8 cellular contexts compared by ENCODE assay signal in genomic region chr1:234065794-234066447, GRCh38.
DNase-seq lines count a peak whose midpoint lies in the region; ATAC-seq and TF ChIP-seq lines count a peak whose summit lies in the region.

No MANE protein-coding gene starts in this region.

- H3K4me1 ChIP-seq in DOHH2 (ENCODE audit: control insufficient read depth, low read length) (no peaks in the 10 kb centered on the region), lung (ENCODE audit: control insufficient read depth in 2 of 2, insufficient read depth in 2 of 2, low read length in 2 of 2) (no peaks in the 10 kb centered on the region)

- no peaks in the 10 kb centered on the region for H3K36me3 ChIP-seq in DOHH2 (ENCODE audit: control insufficient read depth, low read length)
- no peaks in the 10 kb centered on the region for H3K36me3 ChIP-seq in lung (ENCODE audit: control insufficient read depth in 2 of 2, insufficient read depth in 2 of 2, low read length in 2 of 2)

- H3K27me3 ChIP-seq in DOHH2 (ENCODE audit: control insufficient read depth, low read length) (no peaks in the 10 kb centered on the region), lung (ENCODE audit: control insufficient read depth, insufficient read depth) (no peaks in the 10 kb centered on the region)

- H3K27ac ChIP-seq in DOHH2 (ENCODE audit: low read depth, low read length): no peak overlapping the region
- no peak overlapping the region for H3K27ac ChIP-seq in lung (ENCODE audit: low read depth in 1 of 2, low read length in 1 of 2)

- ATAC-seq in lung (ENCODE audit: insufficient read depth, low FRiP score): peak; percentile 75
- ATAC-seq in HG03460 (IDR thresholded peaks at IDR 0.05; ENCODE audit: unreplicated experiment): no peak

- 23 to 27% methylated on average over 17 of the region's 17 CpGs for WGBS in lung, 2 donors

- intact Hi-C loops in activated CD4-positive, alpha-beta T cell treated with anti-CD3 and anti-CD28 coated beads, Interleukin-2, amount 10 ng/mL, durations not matched to agents 24 days and 14 days (cut with micrococcal nuclease): loop anchor here (1.0 to 10.0 kb wide), 4 partner anchors 624 to 761 kb away; no protein-coding TSS in a partner anchor

- H3K4me3 Mint-ChIP-seq in HFFc6: no peak overlapping the region
- no peak overlapping the region for H3K4me3 Mint-ChIP-seq in activated CD4-positive, alpha-beta T cell treated with anti-CD3 and anti-CD28 coated beads, Interleukin-2, amount 10 ng/mL, durations not matched to agents 24 days and 14 days

- no peak overlapping the region for H3K4me3 ChIP-seq in DOHH2 (ENCODE audit: low read length)
- no peak overlapping the region for H3K4me3 ChIP-seq in lung

- H3K9me2 ChIP-seq in DOHH2 (replicated peaks; ENCODE audit: control insufficient read depth, low read length): no peaks in the 10 kb centered on the region

- peaks cover 2% of the 10 kb centered on the region for H3K27me3 Mint-ChIP-seq in HFFc6 (ENCODE audit: insufficient read depth)
- peaks cover 2% of the 10 kb centered on the region for H3K27me3 Mint-ChIP-seq in activated CD4-positive, alpha-beta T cell treated with anti-CD3 and anti-CD28 coated beads, Interleukin-2, amount 10 ng/mL, durations not matched to agents 24 days and 14 days

- H3K4me2 ChIP-seq in DOHH2 (ENCODE audit: low read length): no peak overlapping the region

- peak; percentile 57 for TF ChIP-seq CTCF in DOHH2 (IDR thresholded peaks at IDR 0.05; ENCODE audit: low read depth, low read length, poor library complexity, severe bottlenecking)
- peak; percentile 86 for TF ChIP-seq CTCF in HFFc6 (IDR thresholded peaks at IDR 0.05)
- peak; percentile 51 for TF ChIP-seq CTCF in lung (IDR thresholded peaks at IDR 0.05; ENCODE audit: control extremely low read depth, extremely low read depth)

- no peaks in the 10 kb centered on the region for H4K20me1 ChIP-seq in DOHH2 (ENCODE audit: control insufficient read depth, insufficient read depth, low read depth, low read length)

- no peak overlapping the region for H3K27ac Mint-ChIP-seq in HFFc6
- H3K27ac Mint-ChIP-seq in activated CD4-positive, alpha-beta T cell treated with anti-CD3 and anti-CD28 coated beads, Interleukin-2, amount 10 ng/mL, durations not matched to agents 24 days and 14 days: no peak overlapping the region

- H3K9me3 ChIP-seq in DOHH2 (ENCODE audit: control insufficient read depth, insufficient read depth, low read length): no peaks in the 10 kb centered on the region
- no peaks in the 10 kb centered on the region for H3K9me3 ChIP-seq in lung (ENCODE audit: control insufficient read depth in 2 of 2, insufficient read depth in 1 of 2, low read length in 1 of 2)

- H3K79me2 ChIP-seq in DOHH2 (ENCODE audit: control insufficient read depth, low read length): no peaks in the 10 kb centered on the region

- no peaks in the 10 kb centered on the region for H3F3A ChIP-seq in DOHH2 (ENCODE audit: control insufficient read depth, insufficient read depth)

- peaks cover 18% of the 10 kb centered on the region for H3K9me3 Mint-ChIP-seq in HFFc6
- H3K9me3 Mint-ChIP-seq in activated CD4-positive, alpha-beta T cell treated with anti-CD3 and anti-CD28 coated beads, Interleukin-2, amount 10 ng/mL, durations not matched to agents 24 days and 14 days: no peaks in the 10 kb centered on the region

- no peaks in the 10 kb centered on the region; the same call in 1 of the 2 replicates for H3K36me3 Mint-ChIP-seq in HFFc6 (ENCODE audit: low read depth)
- no peaks in the 10 kb centered on the region for H3K36me3 Mint-ChIP-seq in activated CD4-positive, alpha-beta T cell treated with anti-CD3 and anti-CD28 coated beads, Interleukin-2, amount 10 ng/mL, durations not matched to agents 24 days and 14 days (ENCODE audit: low read depth)

- DNase-seq in HFFc6 (peak; percentile 2), NCI-H345 treated with DMSO at 0.1 percent for 48 hours (lab: John Stamatoyannopoulos, UW; ENCODE audit: unreplicated experiment) (peak; percentile 5), dedifferentiated amniotic fluid mesenchymal stem cell (ENCODE audit: extremely low spot score) (peak; percentile 70), lung (ENCODE audit: low spot score) (peak; percentile 82)
- DNase-seq in activated CD4-positive, alpha-beta T cell treated with anti-CD3 and anti-CD28 coated beads, Interleukin-2, amount 10 ng/mL, durations not matched to agents 24 days and 14 days: peak; percentile 88
- peak; percentile 14 to 45 for DNase-seq in stimulated activated CD8-positive, alpha-beta memory T cell treated with anti-CD3 and anti-CD28 coated beads, Interleukin-2, amount 100 ng/mL, for 1 hour (ENCODE audit: low read depth in 2 of 2)

- no peaks in the 10 kb centered on the region for H3K4me1 Mint-ChIP-seq in HFFc6 (ENCODE audit: low read depth)
- no peaks in the 10 kb centered on the region for H3K4me1 Mint-ChIP-seq in activated CD4-positive, alpha-beta T cell treated with anti-CD3 and anti-CD28 coated beads, Interleukin-2, amount 10 ng/mL, durations not matched to agents 24 days and 14 days

Comparison
In these comparisons a context has a peak if more than half of its experiments do, and no peak if none do; other contexts are left out.
1. DNase-seq: peak in every context shown above with its lines; median percentile 88 in activated CD4-positive, alpha-beta T cell treated with anti-CD3 and anti-CD28 coated beads, Interleukin-2, amount 10 ng/mL, durations not matched to agents 24 days and 14 days; 82 in lung; 70 in dedifferentiated amniotic fluid mesenchymal stem cell; 30 in stimulated activated CD8-positive, alpha-beta memory T cell treated with anti-CD3 and anti-CD28 coated beads, Interleukin-2, amount 100 ng/mL, for 1 hour; 5 in NCI-H345 treated with DMSO at 0.1 percent for 48 hours; 2 in HFFc6.